18 cellular contexts compared by ENCODE assay signal in genomic region chr1:41009466-41009865, GRCh38. TPM values are rescaled to one million over a fixed set of nuclear protein-coding genes. Genes with fewer than 3 reads are reported as not detected.
DNase-seq lines count a peak whose midpoint lies in the region; ATAC-seq and TF ChIP-seq lines count a peak whose summit lies in the region.
"Had no signal": no experiment of that assay in that cellular context is flagged by ENCODE, and none has a peak within 500 bp of the region (broad histone marks: within the 10 kb centered on the region; RNA-seq: fewer than 3 reads in every experiment).

No MANE protein-coding gene starts in this region.

- H3K4me1 Mint-ChIP-seq in activated T-cell treated with anti-CD3 and anti-CD28 coated beads, Interleukin-2, amount 50 U/mL, for 24 hours (ENCODE audit: low read depth): peaks cover 6% of the 10 kb centered on the region
- peaks cover 5% of the 10 kb centered on the region for H3K4me1 Mint-ChIP-seq in type B pancreatic cell (ENCODE audit: unreplicated experiment)

- no peak for DNase-seq in activated T-cell treated with anti-CD3 and anti-CD28 coated beads, Interleukin-2, amount 50 U/mL, for 24 hours
- no peak for DNase-seq in activated T-cell treated with anti-CD3 and anti-CD28 coated beads, Interleukin-2, amount 50 U/mL, for 48 hours
- DNase-seq in epithelial cell of esophagus (ENCODE audit: low read depth) (peak; percentile 79), type B pancreatic cell (ENCODE audit: extremely low spot score, unreplicated experiment) (no peak), right cardiac atrium (no peak), NCI-H1417 (lab: John Stamatoyannopoulos, UW) (no peak)
- DNase-seq: 8988T; BE2C; CD8-positive, alpha-beta memory T cell; KG1; NCI-H1048; NCI-H1694; NCI-H524 treated with DMSO at 0.1 percent for 48 hours had no signal

- H3K4me1 ChIP-seq in right cardiac atrium (ENCODE audit: control insufficient read depth, insufficient read depth, low read length): no peaks in the 10 kb centered on the region
- H3K4me1 ChIP-seq: BE2C had no signal

- peaks cover 99% of the 10 kb centered on the region for H3K36me3 Mint-ChIP-seq in activated T-cell treated with anti-CD3 and anti-CD28 coated beads, Interleukin-2, amount 50 U/mL, for 24 hours (ENCODE audit: low read depth)
- H3K36me3 Mint-ChIP-seq in type B pancreatic cell: peaks cover 51% of the 10 kb centered on the region

- H3K27ac ChIP-seq in VCaP: peak overlapping the region; percentile 30
- no peak overlapping the region for H3K27ac ChIP-seq in right cardiac atrium (ENCODE audit: low read length)

- H3K27me3 Mint-ChIP-seq in activated T-cell treated with anti-CD3 and anti-CD28 coated beads, Interleukin-2, amount 50 U/mL, for 24 hours: no peaks in the 10 kb centered on the region
- no peaks in the 10 kb centered on the region for H3K27me3 Mint-ChIP-seq in type B pancreatic cell
- H3K27me3 Mint-ChIP-seq: CD8-positive, alpha-beta memory T cell had no signal

- H3K27me3 ChIP-seq in right cardiac atrium (ENCODE audit: control insufficient read depth, insufficient read depth): no peaks in the 10 kb centered on the region
- H3K27me3 ChIP-seq: BE2C had no signal

- H3K9me3 ChIP-seq in right cardiac atrium (ENCODE audit: control insufficient read depth, low read length): no peaks in the 10 kb centered on the region
- H3K9me3 ChIP-seq: BE2C had no signal

- ATAC-seq in right cardiac atrium: no peak
- ATAC-seq in HG02610 (IDR thresholded peaks at IDR 0.05; ENCODE audit: unreplicated experiment): no peak
- ATAC-seq: HepG2, Right ventricle myocardium inferior had no signal

- H3K27ac Mint-ChIP-seq in activated T-cell treated with anti-CD3 and anti-CD28 coated beads, Interleukin-2, amount 50 U/mL, for 24 hours: peak overlapping the region; percentile 14
- H3K27ac Mint-ChIP-seq in type B pancreatic cell: peak overlapping the region; percentile 79

- no peaks in the 10 kb centered on the region for H3K9me3 Mint-ChIP-seq in activated T-cell treated with anti-CD3 and anti-CD28 coated beads, Interleukin-2, amount 50 U/mL, for 24 hours
- H3K9me3 Mint-ChIP-seq in type B pancreatic cell: no peaks in the 10 kb centered on the region
- H3K9me3 Mint-ChIP-seq: CD8-positive, alpha-beta memory T cell had no signal

- TF ChIP-seq CTCF in VCaP (conservative IDR thresholded peaks at IDR 0.05) (no peak), epithelial cell of esophagus (IDR thresholded peaks at IDR 0.05; ENCODE audit: insufficient read depth, low read depth, low read length, missing control alignments) (no peak), type B pancreatic cell (conservative IDR thresholded peaks at IDR 0.05) (no peak)

- no peak overlapping the region for H3K4me3 Mint-ChIP-seq in activated T-cell treated with anti-CD3 and anti-CD28 coated beads, Interleukin-2, amount 50 U/mL, for 24 hours
- H3K4me3 Mint-ChIP-seq in type B pancreatic cell: no peak overlapping the region
- H3K4me3 Mint-ChIP-seq: CD8-positive, alpha-beta memory T cell had no signal

- intact Hi-C loops in right cardiac atrium (cut with DNase I): no loop called here

- H3K4me3 ChIP-seq in epithelial cell of esophagus (ENCODE audit: low read length) (no peak overlapping the region), right cardiac atrium (ENCODE audit: low read length) (no peak overlapping the region)

- 93% methylated on average over 8 of the region's 8 CpGs for WGBS in right cardiac atrium

RNA-seq across cellular contexts. Expression of gene SLFNL1, which starts 12.1 kb away (rescaled TPM):
- total RNA-seq in type B pancreatic cell (ENCODE audit: low replicate concordance) (0.14 and 0.60 TPM in 2 replicates), right cardiac atrium (under 1 TPM; 0.28 to 0.53 (median 0.30) TPM)
- polyA plus RNA-seq in right cardiac atrium: 0.16 TPM
- total RNA-seq: H1 had no signal
- polyA plus RNA-seq: H1 had no signal

RNA-seq across cellular contexts. Expression of gene CTPS1, which starts 30.0 kb away (rescaled TPM):
- total RNA-seq in type B pancreatic cell (ENCODE audit: low replicate concordance) (34.3 and 60.5 TPM in 2 replicates), right cardiac atrium (10 to 100 TPM; 11.5 to 15.6 (median 14.0) TPM)
- 7.3 TPM for polyA plus RNA-seq in right cardiac atrium
